Comparison of ENCODE assay signal across 6 cellular contexts in the genomic region with DNA sequence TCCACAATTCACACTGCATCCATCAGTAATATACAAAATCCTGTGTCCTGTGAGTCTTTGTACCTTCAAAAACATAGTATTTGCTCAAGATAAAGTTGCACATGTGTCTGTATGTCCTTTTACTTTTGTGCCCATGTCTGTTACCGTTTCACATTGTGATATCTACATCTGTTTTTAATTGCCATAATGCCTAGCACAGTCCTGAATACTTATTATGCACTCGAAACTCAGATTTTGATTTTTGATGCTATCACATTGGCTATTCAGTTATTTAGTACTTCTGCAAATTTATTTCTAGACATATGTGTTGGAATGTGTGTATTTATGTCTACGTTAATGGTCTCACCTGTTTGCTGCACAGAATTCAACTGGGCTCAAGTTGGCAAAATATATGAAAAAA.
"Had no signal": no experiment of that assay in that cellular context is flagged by ENCODE, and none has a peak within 500 bp of the region (broad histone marks: within the 10 kb centered on the region; RNA-seq: fewer than 3 reads in every experiment).

No MANE protein-coding gene starts in this region.

- ATAC-seq: HepG2 had no signal

- DNase-seq: GOT3, H9, HCEC 1CT, KBM-7 had no signal

- FAIRE-seq: HepG2 had no signal

- H3K27ac ChIP-seq: HL-60 had no signal
